Comparison of ENCODE assay signal across 20 cellular contexts in genomic region chr2:12741361-12741760, GRCh38. TPM values are rescaled to one million over a fixed set of nuclear protein-coding genes. Genes with fewer than 3 reads are reported as not detected.
DNase-seq lines count a peak whose midpoint lies in the region.
"Had no signal": no experiment of that assay in that cellular context is flagged by ENCODE, and none has a peak within 500 bp of the region (broad histone marks: within the 10 kb centered on the region; RNA-seq: fewer than 3 reads in every experiment).

No MANE protein-coding gene starts in this region.

- peaks cover 43% of the 10 kb centered on the region for H3K36me3 ChIP-seq in muscle layer of colon (ENCODE audit: insufficient read depth, low read length)
- H3K36me3 ChIP-seq in stomach smooth muscle (ENCODE audit: control insufficient read depth in 2 of 2, insufficient read depth in 2 of 2, low read length in 2 of 2) = peaks cover 0 to 34% of the 10 kb centered on the region in 2 donors
- no peaks in the 10 kb centered on the region for H3K36me3 ChIP-seq in HAP-1 (replicated peaks)

- H3K9ac ChIP-seq in muscle layer of colon (ENCODE audit: low read length) (no peak overlapping the region), stomach smooth muscle (ENCODE audit: low read length in 2 of 2) (no peak overlapping the region)
- H3K9ac ChIP-seq: BLaER1 had no signal

- DNase-seq in RPMI7951 (ENCODE audit: low read depth) (peak; percentile 46), dermis blood vessel endothelial cell (peak; percentile 33), HAP-1 (ENCODE audit: low spot score in 2 of 2) (no peak), SW 1271 (lab: John Stamatoyannopoulos, UW) (no peak), ACHN (no peak)
- no peak for DNase-seq in stimulated activated CD4-positive, alpha-beta T cell treated with anti-CD3 and anti-CD28 coated beads, Interleukin-2, amount 100 ng/mL, for 24 hours
- DNase-seq: CD8-positive, alpha-beta T cell; GDM1; NCI-H1105 treated with DMSO at 0.1 percent for 48 hours; NCI-H1694 treated with DMSO at 0.1 percent for 48 hours; NCI-H2107; NCI-H226; NCI-H524 treated with DMSO at 0.1 percent for 48 hours; SJCRH30 had no signal

- H3K4me1 ChIP-seq in muscle layer of colon (ENCODE audit: insufficient read depth, low read length) (peaks cover 32% of the 10 kb centered on the region), stomach smooth muscle (ENCODE audit: control insufficient read depth, insufficient read depth, low read length) (peaks cover 23% of the 10 kb centered on the region), HAP-1 (no peaks in the 10 kb centered on the region)
- H3K4me1 ChIP-seq: SJCRH30 had no signal

- in situ Hi-C loops in HAP-1 (cut with MboI; ENCODE audit: low sequenced_read_pairs) (no loop called here), ACHN (cut with HindIII; ENCODE audit: low pct_ligation_motif_present, low pct_unique_long_range_greater_than_20kb, low sequenced_read_pairs) (no loop called here)

- H3K27ac ChIP-seq in muscle layer of colon (ENCODE audit: low read depth, low read length) (peak overlapping the region; percentile 77), stomach smooth muscle (ENCODE audit: low read length) (peak overlapping the region; percentile 18)
- H3K27ac ChIP-seq: BLaER1, HL-60, SJCRH30 had no signal

- peak overlapping the region in 1 of 2 donors; percentile 1 for H3K4me3 ChIP-seq in muscle layer of colon (ENCODE audit: low read depth in 1 of 2, low read length in 2 of 2)
- no peak overlapping the region for H3K4me3 ChIP-seq in stomach smooth muscle (ENCODE audit: low read length in 2 of 2)
- H3K4me3 ChIP-seq in HAP-1 = no peak overlapping the region
- H3K4me3 ChIP-seq: BLaER1, GM12878, GM23338, SJCRH30 had no signal

- H3K9me3 ChIP-seq in muscle layer of colon (ENCODE audit: low read length) (no peaks in the 10 kb centered on the region), stomach smooth muscle (ENCODE audit: control insufficient read depth in 2 of 2, low read length in 2 of 2) (no peaks in the 10 kb centered on the region), HAP-1 (no peaks in the 10 kb centered on the region)
- H3K9me3 ChIP-seq: BLaER1, SJCRH30 had no signal

- no peaks in the 10 kb centered on the region for H3K27me3 ChIP-seq in muscle layer of colon (ENCODE audit: control insufficient read depth in 1 of 2, insufficient read depth in 2 of 2, low read length in 2 of 2)
- no peaks in the 10 kb centered on the region for H3K27me3 ChIP-seq in stomach smooth muscle (ENCODE audit: control insufficient read depth in 1 of 2, insufficient read depth in 2 of 2, low read length in 2 of 2)
- H3K27me3 ChIP-seq in HAP-1 (ENCODE audit: low read depth) = no peaks in the 10 kb centered on the region
- H3K27me3 ChIP-seq: BLaER1, SJCRH30 had no signal

RNA-seq across cellular contexts. Expression of gene TRIB2, which starts 24.6 kb away (rescaled TPM):
- 132 and 150 TPM in 2 replicates for total RNA-seq in RPMI7951 (2014; rRNA removed; shearing (Covaris generic))
- 73.6 and 141 TPM in 2 replicates for total RNA-seq in dermis blood vessel endothelial cell

Comparison
In these comparisons a context has a peak if more than half of its experiments do, and no peak if none do; other contexts are left out.
1. DNase-seq: peak in RPMI7951 (single experiment) and dermis blood vessel endothelial cell (single experiment); none in HAP-1 (0 of 2), SW 1271 (0 of 2), ACHN (single experiment) and stimulated activated CD4-positive, alpha-beta T cell treated with anti-CD3 and anti-CD28 coated beads, Interleukin-2, amount 100 ng/mL, for 24 hours (0 of 2).